In the genomic region with DNA sequence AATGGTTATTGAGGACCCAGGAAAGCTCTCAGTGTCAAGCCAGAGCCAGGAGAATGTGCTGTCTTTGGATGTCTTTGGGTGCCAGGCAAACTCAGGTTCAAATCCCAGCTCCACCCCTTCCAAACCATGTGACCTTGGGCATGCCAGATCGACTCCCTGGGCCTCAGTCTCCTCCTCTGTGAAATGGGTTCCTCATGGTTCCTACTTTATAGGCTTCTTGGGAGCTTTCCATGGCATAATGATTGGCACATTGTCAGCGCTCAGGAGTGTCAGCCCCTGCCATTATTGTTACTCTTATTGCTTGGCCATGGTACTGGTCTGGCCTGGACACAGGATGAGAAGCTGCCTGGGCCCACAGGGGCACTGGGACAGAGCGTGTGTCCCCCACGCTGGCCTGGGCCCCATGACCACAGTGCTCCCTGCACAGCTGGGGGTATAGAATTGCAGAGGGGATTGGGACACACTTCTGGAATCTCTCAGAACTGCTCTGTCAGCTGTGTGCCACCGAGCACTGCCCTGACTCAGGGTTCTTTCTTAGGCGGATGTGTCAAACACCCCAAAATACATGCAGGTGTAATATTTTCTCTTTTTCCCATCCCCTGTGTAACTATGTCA, we compare ENCODE assay signal across 25 cellular contexts. TPM values are rescaled to one million over a fixed set of nuclear protein-coding genes. Genes with fewer than 3 reads are reported as not detected.
"Had no signal": no experiment of that assay in that cellular context is flagged by ENCODE, and none has a peak within 500 bp of the region (broad histone marks: within the 10 kb centered on the region; RNA-seq: fewer than 3 reads in every experiment).

No MANE protein-coding gene starts in this region.

- H3K27ac ChIP-seq: cardiac muscle cell, left ventricle myocardium inferior, prostate gland, right atrium auricular region, tibial artery, uterus had no signal

- H3K27me3 Mint-ChIP-seq: activated naive CD4-positive, alpha-beta T cell treated with anti-CD3 and anti-CD28 coated beads, Interleukin-2, amount 10 ng/mL, durations not matched to agents 7 days and 5 days; dendritic cell treated with granulocyte-macrophage colony-stimulating factor and Interleukin-4, amounts not matched to agents 40 ng/mL and 50 ng/mL, for 4 days; natural killer cell treated with Interleukin-12 subunit alpha and Interleukin-12 subunit beta and Interleukin-15 and Interleukin-18, amount 100 ng/mL, for 72 hours; stimulated activated naive CD8-positive, alpha-beta T cell treated with anti-CD3 and anti-CD28 coated beads, Interleukin-15, amount 100 ng/mL, for 72 hours; T-cell had no signal

- H3K36me3 Mint-ChIP-seq: activated naive CD4-positive, alpha-beta T cell treated with anti-CD3 and anti-CD28 coated beads, Interleukin-2, amount 10 ng/mL, durations not matched to agents 7 days and 5 days; natural killer cell treated with Interleukin-12 subunit alpha and Interleukin-12 subunit beta and Interleukin-15 and Interleukin-18, amount 100 ng/mL, for 72 hours; T-cell had no signal

- ATAC-seq: activated CD8-positive, alpha-beta T cell treated with anti-CD3 and anti-CD28 coated beads, Interleukin-2, amount 10 ng/mL, durations not matched to agents 7 days and 5 days; activated T-cell treated with anti-CD3 and anti-CD28 coated beads, Interleukin-2, amount 50 U/mL, for 4 hours; T-cell had no signal

- H3K9me3 ChIP-seq: left ventricle myocardium inferior, prostate gland, right atrium auricular region, tibial artery, uterus had no signal

- H3K4me1 Mint-ChIP-seq: activated naive CD4-positive, alpha-beta T cell treated with anti-CD3 and anti-CD28 coated beads, Interleukin-2, amount 10 ng/mL, durations not matched to agents 7 days and 5 days had no signal

- H3K4me1 ChIP-seq: prostate gland, uterus had no signal

- H3K9me3 Mint-ChIP-seq: activated naive CD4-positive, alpha-beta T cell treated with anti-CD3 and anti-CD28 coated beads, Interleukin-2, amount 10 ng/mL, durations not matched to agents 7 days and 5 days; activated T-cell treated with anti-CD3 and anti-CD28 coated beads, Interleukin-2, amount 50 U/mL, for 4 hours; dendritic cell treated with granulocyte-macrophage colony-stimulating factor and Interleukin-4, amounts not matched to agents 40 ng/mL and 50 ng/mL, for 4 days; natural killer cell treated with Interleukin-12 subunit alpha and Interleukin-12 subunit beta and Interleukin-15 and Interleukin-18, amount 100 ng/mL, for 72 hours; stimulated activated naive CD8-positive, alpha-beta T cell treated with anti-CD3 and anti-CD28 coated beads, Interleukin-15, amount 100 ng/mL, for 72 hours; T-cell had no signal

- H3K4me3 Mint-ChIP-seq: activated CD8-positive, alpha-beta T cell treated with anti-CD3 and anti-CD28 coated beads, Interleukin-2, amount 10 ng/mL, durations not matched to agents 7 days and 5 days; activated naive CD4-positive, alpha-beta T cell treated with anti-CD3 and anti-CD28 coated beads, Interleukin-2, amount 10 ng/mL, durations not matched to agents 7 days and 5 days; activated T-cell treated with anti-CD3 and anti-CD28 coated beads, Interleukin-2, amount 50 U/mL, for 4 hours; dendritic cell treated with granulocyte-macrophage colony-stimulating factor and Interleukin-4, amounts not matched to agents 40 ng/mL and 50 ng/mL, for 4 days; natural killer cell treated with Interleukin-12 subunit alpha and Interleukin-12 subunit beta and Interleukin-15 and Interleukin-18, amount 100 ng/mL, for 72 hours; stimulated activated naive CD8-positive, alpha-beta T cell treated with anti-CD3 and anti-CD28 coated beads, Interleukin-15, amount 100 ng/mL, for 72 hours; T-cell had no signal

- H3K27ac Mint-ChIP-seq: activated CD8-positive, alpha-beta T cell treated with anti-CD3 and anti-CD28 coated beads, Interleukin-2, amount 10 ng/mL, durations not matched to agents 7 days and 5 days; dendritic cell treated with granulocyte-macrophage colony-stimulating factor and Interleukin-4, amounts not matched to agents 40 ng/mL and 50 ng/mL, for 4 days; natural killer cell treated with Interleukin-12 subunit alpha and Interleukin-12 subunit beta and Interleukin-15 and Interleukin-18, amount 100 ng/mL, for 72 hours; T-cell had no signal

- FAIRE-seq: frontal cortex, small intestine, TTC549 had no signal

- DNase-seq: activated CD4-positive, alpha-beta T cell treated with anti-CD3 and anti-CD28 coated beads for 1 hour; activated CD4-positive, alpha-beta T cell treated with anti-CD3 and anti-CD28 coated beads, Interleukin-2, amount 50 U/mL, for 1 hour; activated CD8-positive, alpha-beta T cell treated with anti-CD3 and anti-CD28 coated beads, Interleukin-2, amount 10 ng/mL, durations not matched to agents 7 days and 5 days; activated effector memory CD4-positive, alpha-beta T cell treated with anti-CD3 and anti-CD28 coated beads, Interleukin-2, amount 50 U/mL, for 16 hours; activated naive CD4-positive, alpha-beta T cell treated with anti-CD3 and anti-CD28 coated beads, Interleukin-2, amount 10 ng/mL, durations not matched to agents 7 days and 5 days; activated T-cell treated with anti-CD3 and anti-CD28 coated beads, Interleukin-2, amount 50 U/mL, for 4 hours; amygdala; effector CD4-positive, alpha-beta T cell; erythroblast; hypothalamus; left ventricle myocardium inferior; midbrain; small intestine; T-cell; tibial artery; uterus had no signal

- H3K36me3 ChIP-seq: cardiac muscle cell, left ventricle myocardium inferior, prostate gland, right atrium auricular region, uterus had no signal

- H3K27me3 ChIP-seq: cardiac muscle cell, right atrium auricular region, tibial artery, uterus had no signal

- H3K4me3 ChIP-seq: cardiac muscle cell, left ventricle myocardium inferior, prostate gland, right atrium auricular region, tibial artery, uterus had no signal

RNA-seq across cellular contexts. Expression of a gene that starts 37.6 kb away (rescaled TPM):
- total RNA-seq: activated CD8-positive, alpha-beta T cell treated with anti-CD3 and anti-CD28 coated beads, Interleukin-2, amount 10 ng/mL, durations not matched to agents 7 days and 5 days; cardiac muscle cell; frontal cortex; left ventricle myocardium inferior; osteocyte; right atrium auricular region; uterus had no signal

RNA-seq across cellular contexts. Expression of a gene that starts 57.4 kb away (rescaled TPM):
- total RNA-seq: activated CD8-positive, alpha-beta T cell treated with anti-CD3 and anti-CD28 coated beads, Interleukin-2, amount 10 ng/mL, durations not matched to agents 7 days and 5 days; cardiac muscle cell; frontal cortex; left ventricle myocardium inferior; natural killer cell treated with Interleukin-12 subunit alpha and Interleukin-12 subunit beta and Interleukin-15 and Interleukin-18, amount 100 ng/mL, for 72 hours; osteocyte; right atrium auricular region; T-cell; uterus had no signal
- polyA plus RNA-seq: cardiac muscle cell had no signal
